ENCODE assay signal across 8 cellular contexts in the genomic region with DNA sequence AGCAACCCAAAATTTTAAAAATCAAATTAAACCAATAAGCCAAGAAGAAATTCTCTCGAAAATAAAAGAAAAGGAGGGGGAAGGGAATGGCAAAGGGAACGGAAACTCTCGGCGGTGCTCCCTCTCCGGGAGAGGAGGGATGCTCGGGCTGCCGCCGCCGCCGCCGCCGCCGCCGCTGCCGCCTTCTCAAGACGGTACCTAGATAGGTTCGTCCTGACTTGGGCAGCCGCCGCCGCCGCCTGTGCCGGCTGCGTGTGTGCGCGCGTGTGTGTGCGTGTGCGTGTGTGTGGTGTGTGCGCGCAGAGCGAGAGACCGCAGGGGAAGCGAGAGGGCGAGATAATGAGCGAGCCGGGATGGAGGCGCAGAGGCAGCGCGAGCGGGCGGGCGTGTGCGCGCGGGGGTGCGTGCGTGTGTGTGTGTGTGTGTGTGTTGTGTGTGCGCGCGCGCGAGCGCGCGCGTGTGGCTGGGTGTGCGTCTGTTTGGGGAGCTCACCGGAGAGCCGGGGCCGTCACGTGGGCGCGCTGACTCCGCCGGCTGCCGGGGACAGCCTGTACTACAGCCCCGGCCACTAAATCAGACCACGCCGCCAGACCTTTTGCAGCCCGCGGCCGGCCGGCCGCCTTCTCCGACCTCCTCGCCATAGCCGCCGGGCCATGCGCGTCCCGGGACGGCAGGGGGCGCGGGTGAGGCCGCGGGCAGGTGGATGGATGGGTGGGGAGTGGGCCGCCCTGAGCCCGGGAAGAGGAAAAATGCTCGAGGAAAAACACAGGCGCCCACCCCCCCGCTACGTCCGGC.
DNase-seq lines count a peak whose midpoint lies in the region; ATAC-seq and TF ChIP-seq lines count a peak whose summit lies in the region.

No MANE protein-coding gene starts in this region.

- no TSS peak for BruUV-seq in Caco-2 (replicated peaks; lab: Mats Ljungman, UMichigan)
- no TSS peak for BruUV-seq in PC-9 (replicated peaks; lab: Mats Ljungman, UMichigan)

- H3K4me3 Mint-ChIP-seq in Caco-2 (ENCODE audit: unreplicated experiment) (peak overlapping the region; percentile 91), nephron (peak overlapping the region; percentile 94 to 95 (median 95))

- H3K27ac Mint-ChIP-seq in Caco-2 (ENCODE audit: unreplicated experiment) (no peak overlapping the region), nephron (peak overlapping the region; percentile 6 to 82 (median 19))

- TF ChIP-seq CTCF in Caco-2 (IDR thresholded peaks at IDR 0.05; ENCODE audit: insufficient read depth in 1 of 2, low read depth in 1 of 2, low read length in 1 of 2, severe bottlenecking in 1 of 2, unreplicated experiment in 1 of 2) (peak; percentile 63 to 89), PC-9 (conservative IDR thresholded peaks at IDR 0.05) (peak; percentile 75), fibroblast of villous mesenchyme (IDR thresholded peaks at IDR 0.05; ENCODE audit: insufficient read depth, low read depth, low read length) (peak; percentile 61), nephron (IDR thresholded peaks at IDR 0.05; ENCODE audit: unreplicated experiment in 3 of 3) (peak; percentile 61 to 69 (median 67)), testis (IDR thresholded peaks at IDR 0.05) (peak; percentile 64 to 68 (median 66))

- no peaks in the 10 kb centered on the region for H3K9me2 ChIP-seq in PC-9 (ENCODE audit: insufficient read depth)

- H3K36me3 ChIP-seq in Caco-2 (ENCODE audit: control insufficient read depth, insufficient read depth, low read length) (no peaks in the 10 kb centered on the region), HUES64 (ENCODE audit: insufficient read depth, low read length) (no peaks in the 10 kb centered on the region), PC-9 (ENCODE audit: low read depth) (no peaks in the 10 kb centered on the region), testis (ENCODE audit: low read depth, missing control alignments) (no peaks in the 10 kb centered on the region)

- DNase-seq in Caco-2 (peak; percentile 81 to 84), PC-9 (peak; percentile 65 to 72), fibroblast of villous mesenchyme (ENCODE audit: low read depth) (peak; percentile 64), testis (peak; percentile 90)
- DNase-seq in activated effector memory CD4-positive, alpha-beta T cell treated with anti-CD3 and anti-CD28 coated beads, Interleukin-2, amount 50 U/mL, for 16 hours, result peak; percentile 81

- no peaks in the 10 kb centered on the region for H4K20me1 ChIP-seq in PC-9 (ENCODE audit: insufficient read depth)

- intact Hi-C loops in Caco-2 (cut with micrococcal nuclease; ENCODE audit: unreplicated experiment), result loop anchor here (5.0 kb wide), 1 partner anchor 515 kb away; no protein-coding TSS in a partner anchor
- intact Hi-C loops in PC-9 (cut with micrococcal nuclease; ENCODE audit: unreplicated experiment), result loop anchor here (5.0 to 10.0 kb wide), 2 partner anchors 322 to 500 kb away; partner anchors contain the start of gene SOD3
- intact Hi-C loops in testis (cut with DNase I; ENCODE audit: low total_unique reads), result no loop called here

- H3K79me2 ChIP-seq in PC-9 (ENCODE audit: low read depth), result no peaks in the 10 kb centered on the region

- H3K4me3 ChIP-seq in Caco-2 (ENCODE audit: low read depth, low read length) (peak overlapping the region; percentile 60), HUES64 (ENCODE audit: low read length) (peak overlapping the region; percentile 67), PC-9 (peak overlapping the region; percentile 65), fibroblast of villous mesenchyme (ENCODE audit: low read depth, low read length) (peak overlapping the region; percentile 55), testis (peak overlapping the region; percentile 51 to 69)

- peak overlapping the region; percentile 54 for H3K9ac ChIP-seq in HUES64 (ENCODE audit: low read depth, low read length)

- H3K4me2 ChIP-seq in PC-9, result peak overlapping the region; percentile 96

- H3K27me3 Mint-ChIP-seq in Caco-2 (ENCODE audit: insufficient read depth, unreplicated experiment), result peaks cover 48% of the 10 kb centered on the region
- H3K27me3 Mint-ChIP-seq in nephron (ENCODE audit: low read depth), result peaks cover 67% of the 10 kb centered on the region

- no peak for TF ChIP-seq POLR2A in testis (IDR thresholded peaks at IDR 0.05)

- no peak overlapping the region; the same call in 1 of the 2 replicates for H3K27ac ChIP-seq in HUES64 (ENCODE audit: low read depth, low read length)
- H3K27ac ChIP-seq in PC-9, result no peak overlapping the region
- H3K27ac ChIP-seq in testis, result peak overlapping the region; percentile 27 to 48

- ATAC-seq in GM21447 (IDR thresholded peaks at IDR 0.05; ENCODE audit: unreplicated experiment), result peak; percentile 66

- 1% methylated on average over 91 of the region's 93 CpGs for WGBS in HUES64
- WGBS in testis, 2 donors, result 1% methylated on average over 58 to 80 of the region's 93 CpGs

- H3K9me3 ChIP-seq in Caco-2, result no peaks in the 10 kb centered on the region
- no peaks in the 10 kb centered on the region for H3K9me3 ChIP-seq in HUES64 (ENCODE audit: insufficient read depth, low read depth, low read length)
- no peaks in the 10 kb centered on the region for H3K9me3 ChIP-seq in PC-9 (ENCODE audit: insufficient read depth, low read depth)
- H3K9me3 ChIP-seq in testis, result no peaks in the 10 kb centered on the region

- H3K4me1 ChIP-seq in Caco-2 (peaks cover 15% of the 10 kb centered on the region), HUES64 (ENCODE audit: insufficient read depth, low read length) (peaks cover 33% of the 10 kb centered on the region), PC-9 (replicated peaks; ENCODE audit: insufficient read depth) (peaks cover 6% of the 10 kb centered on the region; the same call in 1 of the 2 replicates), testis (peaks cover 11% of the 10 kb centered on the region)

- CTCF ChIA-PET in Caco-2 (lab: Charles Lee) (interaction anchor here (0.6 to 0.9 kb wide), 13 partner anchors 16 to 918 kb away, joined by 3 to 10 read pairs (median 5); no protein-coding TSS in a partner anchor), PC-9 (lab: Charles Lee) (interaction anchor here (0.7 kb wide), 2 partner anchors 42 to 1613 kb away, joined by 3 read pairs; no protein-coding TSS in a partner anchor)

- peak overlapping the region; percentile 89 for H2AFZ ChIP-seq in PC-9

- H3K9me3 Mint-ChIP-seq in Caco-2 (ENCODE audit: unreplicated experiment) (no peaks in the 10 kb centered on the region), nephron (no peaks in the 10 kb centered on the region)

- H3F3A ChIP-seq in PC-9 (ENCODE audit: insufficient read depth, low read depth), result no peaks in the 10 kb centered on the region

- H3K27me3 ChIP-seq in Caco-2 (replicated peaks; ENCODE audit: control insufficient read depth, insufficient read depth, low read length) (peaks cover 2% of the 10 kb centered on the region; the same call in 1 of the 2 replicates), HUES64 (ENCODE audit: insufficient read depth, low read length) (peaks cover 46% of the 10 kb centered on the region), PC-9 (ENCODE audit: insufficient read depth, low read depth) (peaks cover 23% of the 10 kb centered on the region), testis (no peaks in the 10 kb centered on the region)

- peaks cover 6% of the 10 kb centered on the region for H3K36me3 Mint-ChIP-seq in Caco-2 (ENCODE audit: insufficient read depth, unreplicated experiment)
- H3K36me3 Mint-ChIP-seq in nephron (ENCODE audit: low read depth), result no peaks in the 10 kb centered on the region

- H3K4me1 Mint-ChIP-seq in Caco-2 (ENCODE audit: low read depth, unreplicated experiment) (peaks cover 14% of the 10 kb centered on the region), nephron (peaks cover 26% of the 10 kb centered on the region)

- POLR2A ChIA-PET in Caco-2 (lab: Charles Lee), result interaction anchor here (0.6 kb wide), 1 partner anchor 596 kb away, joined by 4 read pairs; no protein-coding TSS in a partner anchor
- POLR2A ChIA-PET in PC-9 (lab: Charles Lee; ENCODE audit: unreplicated experiment), result interaction anchor here (0.6 kb wide), 2 partner anchors 183 to 761 kb away, joined by 4 to 12 read pairs; no protein-coding TSS in a partner anchor

Comparison
In these comparisons a context has a peak if more than half of its experiments do, and no peak if none do; other contexts are left out.
1. H3K27ac ChIP-seq: peak in testis (2 of 2); none in HUES64 (single experiment) and PC-9 (single experiment).
2. Peak in every context shown above with its lines, with median percentiles within 50 percentile points of each other: DNase-seq, H3K4me3 ChIP-seq and CTCF ChIP-seq.